Comparison of ENCODE assay signal across 21 cellular contexts in the genomic region with DNA sequence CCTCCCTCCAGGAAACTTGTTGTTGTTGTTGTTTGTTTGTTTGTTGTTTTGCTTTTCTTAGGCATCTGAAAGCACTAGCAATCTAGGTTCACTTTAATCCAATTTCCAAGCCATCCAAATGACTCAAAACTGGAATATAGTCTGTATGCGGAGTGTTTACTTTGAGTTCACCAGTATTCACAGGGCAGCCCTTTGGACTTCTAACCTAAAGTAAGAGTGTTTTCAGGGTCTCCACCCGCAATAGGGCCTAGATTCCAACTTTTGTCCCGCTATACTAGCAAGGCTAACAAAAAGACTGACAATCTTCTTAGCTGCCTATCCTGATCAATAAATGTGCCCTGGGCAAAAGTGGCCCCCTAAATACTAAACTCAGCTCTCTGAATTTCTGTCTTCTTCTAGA. TPM values are rescaled to one million over a fixed set of nuclear protein-coding genes. Genes with fewer than 3 reads are reported as not detected.
A peak's percentile ranks its signal among the peaks of the same experiment; 100 is the strongest.
DNase-seq lines count a peak whose midpoint lies in the region; ATAC-seq, FAIRE-seq and TF ChIP-seq lines count a peak whose summit lies in the region.
"Had no signal": no experiment of that assay in that cellular context is flagged by ENCODE, and none has a peak within 500 bp of the region (broad histone marks: within the 10 kb centered on the region; RNA-seq: fewer than 3 reads in every experiment).

No MANE protein-coding gene starts in this region.

- no peaks in the 10 kb centered on the region for H3K27me3 Mint-ChIP-seq in activated T-helper 2 cell treated with anti-CD3 and anti-CD28 coated beads, Interferon-gamma antibody, Interleukin-2, Interleukin-4, amounts not matched to agents 10 μg/mL and 5 μg/mL and 100 μg/mL, durations not matched to agents 14 hours and 24 hours and 36 hours (ENCODE audit: low read depth)
- H3K27me3 Mint-ChIP-seq: CD4-positive, alpha-beta memory T cell; CD4-positive, CD25-positive, alpha-beta regulatory T cell had no signal

- POLR2A ChIA-PET in A549 (lab: Yijun Ruan, JAX) = no interaction called here

- no peak overlapping the region for H3K4me3 ChIP-seq in A549
- H3K4me3 ChIP-seq: BLaER1 had no signal

- H3K4me2 ChIP-seq in A549 = peak overlapping the region; percentile 23; the same call in 2 of the 3 replicates
- H3K4me2 ChIP-seq: BLaER1 had no signal

- CTCF ChIA-PET in A549 (lab: Yijun Ruan, JAX) = interaction anchor here (0.8 to 2.3 kb wide), 6 partner anchors 59 to 186 kb away, joined by 3 to 10 read pairs (median 4); no protein-coding TSS in a partner anchor

- no peaks in the 10 kb centered on the region for H3K9me3 Mint-ChIP-seq in activated T-helper 2 cell treated with anti-CD3 and anti-CD28 coated beads, Interferon-gamma antibody, Interleukin-2, Interleukin-4, amounts not matched to agents 10 μg/mL and 5 μg/mL and 100 μg/mL, durations not matched to agents 14 hours and 24 hours and 36 hours
- H3K9me3 Mint-ChIP-seq: CD4-positive, alpha-beta memory T cell; CD4-positive, CD25-positive, alpha-beta regulatory T cell; CD8-positive, alpha-beta memory T cell had no signal

- intact Hi-C loops in left colon (cut with DNase I, micrococcal nuclease) = loop anchor here in 1 of 2 donors (5.0 kb wide), 1 partner anchor 63 kb away; no protein-coding TSS in a partner anchor
- intact Hi-C loops in activated T-helper 2 cell treated with anti-CD3 and anti-CD28 coated beads, Interferon-gamma antibody, Interleukin-2, Interleukin-4, amounts not matched to agents 10 μg/mL and 5 μg/mL and 100 μg/mL, durations not matched to agents 14 hours and 24 hours and 36 hours (cut with micrococcal nuclease) = no loop called here

- no peak for TF ChIP-seq CTCF in A549 (IDR thresholded peaks at IDR 0.05)

- H3K4me1 Mint-ChIP-seq in activated T-helper 2 cell treated with anti-CD3 and anti-CD28 coated beads, Interferon-gamma antibody, Interleukin-2, Interleukin-4, amounts not matched to agents 10 μg/mL and 5 μg/mL and 100 μg/mL, durations not matched to agents 14 hours and 24 hours and 36 hours (ENCODE audit: low read depth) = peaks cover 6% of the 10 kb centered on the region

- H3K27ac ChIP-seq in A549 = no peak overlapping the region
- H3K27ac ChIP-seq: 22Rv1, BLaER1 had no signal

- ATAC-seq in A549 = no peak
- ATAC-seq in left colon = peak; percentile 18

- no peak overlapping the region for H3K27ac Mint-ChIP-seq in activated T-helper 2 cell treated with anti-CD3 and anti-CD28 coated beads, Interferon-gamma antibody, Interleukin-2, Interleukin-4, amounts not matched to agents 10 μg/mL and 5 μg/mL and 100 μg/mL, durations not matched to agents 14 hours and 24 hours and 36 hours
- H3K27ac Mint-ChIP-seq: CD14-positive monocyte; CD4-positive, alpha-beta memory T cell; CD4-positive, CD25-positive, alpha-beta regulatory T cell; CD8-positive, alpha-beta memory T cell had no signal

- peaks cover 54% of the 10 kb centered on the region for H3K4me1 ChIP-seq in A549
- H3K4me1 ChIP-seq: BLaER1 had no signal

- no peak for TF ChIP-seq POLR2A in A549 (IDR thresholded peaks at IDR 0.05; ENCODE audit: low read length)

- no peak overlapping the region for H3K4me3 Mint-ChIP-seq in activated T-helper 2 cell treated with anti-CD3 and anti-CD28 coated beads, Interferon-gamma antibody, Interleukin-2, Interleukin-4, amounts not matched to agents 10 μg/mL and 5 μg/mL and 100 μg/mL, durations not matched to agents 14 hours and 24 hours and 36 hours (ENCODE audit: low read depth)
- H3K4me3 Mint-ChIP-seq: CD14-positive monocyte; CD4-positive, alpha-beta memory T cell; CD4-positive, CD25-positive, alpha-beta regulatory T cell; CD8-positive, alpha-beta memory T cell had no signal

- TF ChIP-seq EP300 in A549 (IDR thresholded peaks at IDR 0.05) = no peak

- peak; percentile 2 for DNase-seq in NCI-H82 (lab: John Stamatoyannopoulos, UW)
- no peak for DNase-seq in NCI-H82 treated with DMSO at 0.1 percent for 48 hours (lab: John Stamatoyannopoulos, UW; ENCODE audit: unreplicated experiment)
- no peak for DNase-seq in A549 (ENCODE audit: low read depth in 1 of 2, low spot score in 1 of 2)
- peak; percentile 4 for DNase-seq in HuH-7 (ENCODE audit: low spot score)
- no peak for DNase-seq in left colon
- no peak for DNase-seq in activated T-helper 2 cell treated with anti-CD3 and anti-CD28 coated beads, Interferon-gamma antibody, Interleukin-2, Interleukin-4, amounts not matched to agents 10 μg/mL and 5 μg/mL and 100 μg/mL, durations not matched to agents 14 hours and 24 hours and 36 hours (ENCODE audit: low spot score)
- no peak for DNase-seq in epidermal melanocyte (ENCODE audit: insufficient read length, low spot score)
- DNase-seq: ACHN; BE2C; C1 segment of cervical spinal cord; CD4-positive, alpha-beta memory T cell; CD4-positive, CD25-positive, alpha-beta regulatory T cell; CD8-positive, alpha-beta memory T cell; COR-L47; DMS79 treated with DMSO at 0.1 percent for 48 hours; GF-D8 had no signal

- no peaks in the 10 kb centered on the region for H3K36me3 Mint-ChIP-seq in activated T-helper 2 cell treated with anti-CD3 and anti-CD28 coated beads, Interferon-gamma antibody, Interleukin-2, Interleukin-4, amounts not matched to agents 10 μg/mL and 5 μg/mL and 100 μg/mL, durations not matched to agents 14 hours and 24 hours and 36 hours (ENCODE audit: low read depth)
- H3K36me3 Mint-ChIP-seq: CD14-positive monocyte had no signal

- H3K9me3 ChIP-seq in A549 = no peaks in the 10 kb centered on the region
- H3K9me3 ChIP-seq: BE2C, BLaER1 had no signal

- 79% methylated on average over 3 of the region's 3 CpGs for WGBS in A549 (ENCODE audit: missing lambda C conversion rate)

- no peak for TF ChIP-seq RAD21 in A549 (conservative IDR thresholded peaks at IDR 0.05 in 1 of 2, IDR thresholded peaks at IDR 0.05 in 1 of 2)

- no peak for FAIRE-seq in A549 (lab: Jason Lieb, UNC)
- FAIRE-seq: GM12891, GM19239 had no signal

TF ChIP-seq in A549, 52 proteins besides CTCF, POLR2A, EP300 and RAD21:
- TF ChIP-seq, protein P1, sequence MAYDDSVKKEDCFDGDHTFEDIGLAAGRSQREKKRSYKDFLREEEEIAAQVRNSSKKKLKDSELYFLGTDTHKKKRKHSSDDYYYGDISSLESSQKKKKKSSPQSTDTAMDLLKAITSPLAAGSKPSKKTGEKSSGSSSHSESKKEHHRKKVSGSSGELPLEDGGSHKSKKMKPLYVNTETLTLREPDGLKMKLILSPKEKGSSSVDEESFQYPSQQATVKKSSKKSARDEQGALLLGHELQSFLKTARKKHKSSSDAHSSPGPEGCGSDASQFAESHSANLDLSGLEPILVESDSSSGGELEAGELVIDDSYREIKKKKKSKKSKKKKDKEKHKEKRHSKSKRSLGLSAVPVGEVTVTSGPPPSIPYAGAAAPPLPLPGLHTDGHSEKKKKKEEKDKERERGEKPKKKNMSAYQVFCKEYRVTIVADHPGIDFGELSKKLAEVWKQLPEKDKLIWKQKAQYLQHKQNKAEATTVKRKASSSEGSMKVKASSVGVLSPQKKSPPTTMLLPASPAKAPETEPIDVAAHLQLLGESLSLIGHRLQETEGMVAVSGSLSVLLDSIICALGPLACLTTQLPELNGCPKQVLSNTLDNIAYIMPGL (CRISPR knock-in tag; IDR thresholded peaks at IDR 0.05; ENCODE audit: borderline replicate concordance) = no peak
- TF ChIP-seq HDAC2 (IDR thresholded peaks at IDR 0.05) (no peak), SREBF2 (IDR thresholded peaks at IDR 0.05) (no peak), ZNF302 (CRISPR knock-in tag; IDR thresholded peaks at IDR 0.05) (no peak), BHLHE40 (IDR thresholded peaks at IDR 0.05; ENCODE audit: low read depth, low read length) (no peak), CEBPB (IDR thresholded peaks at IDR 0.05) (no peak), NFE2L2 (conservative IDR thresholded peaks at IDR 0.05; ENCODE audit: low read length) (no peak), HOXB13 (CRISPR knock-in tag; IDR thresholded peaks at IDR 0.05; ENCODE audit: low read depth) (no peak), NPAS2 (CRISPR knock-in tag; IDR thresholded peaks at IDR 0.05; ENCODE audit: borderline replicate concordance) (no peak), CBX2 (IDR thresholded peaks at IDR 0.05; ENCODE audit: borderline replicate concordance, low read depth) (no peak), FOSB (CRISPR knock-in tag; IDR thresholded peaks at IDR 0.05) (no peak), KDM5A (IDR thresholded peaks at IDR 0.05) (no peak)
- TF ChIP-seq, protein P2, sequence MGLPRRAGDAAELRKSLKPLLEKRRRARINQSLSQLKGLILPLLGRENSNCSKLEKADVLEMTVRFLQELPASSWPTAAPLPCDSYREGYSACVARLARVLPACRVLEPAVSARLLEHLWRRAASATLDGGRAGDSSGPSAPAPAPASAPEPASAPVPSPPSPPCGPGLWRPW (IDR thresholded peaks at IDR 0.05) = no peak
- TF ChIP-seq, protein P3, sequence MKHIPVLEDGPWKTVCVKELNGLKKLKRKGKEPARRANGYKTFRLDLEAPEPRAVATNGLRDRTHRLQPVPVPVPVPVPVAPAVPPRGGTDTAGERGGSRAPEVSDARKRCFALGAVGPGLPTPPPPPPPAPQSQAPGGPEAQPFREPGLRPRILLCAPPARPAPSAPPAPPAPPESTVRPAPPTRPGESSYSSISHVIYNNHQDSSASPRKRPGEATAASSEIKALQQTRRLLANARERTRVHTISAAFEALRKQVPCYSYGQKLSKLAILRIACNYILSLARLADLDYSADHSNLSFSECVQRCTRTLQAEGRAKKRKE (CRISPR knock-in tag; IDR thresholded peaks at IDR 0.05; ENCODE audit: low read depth) = no peak
TF ChIP-seq in A549: peak in this region for 0.

RNA-seq across cellular contexts. Expression of a gene that starts 13.6 kb away (rescaled TPM):
- polyA plus RNA-seq in A549 (2011; rRNA removed) (17.6 and 21.8 TPM in 2 replicates), A549 (2017; fragmentation: RNase III; extraction: RNeasy Plus Mini Kit Qiagen cat#74134 plus additional on column Dnase treatment) (15.4 to 24.9 TPM (median 23.5 TPM) in 3 replicates)
- polyA plus RNA-seq in A549 (2012; cell fraction: cytosol; rRNA removed) = 2.9 and 5.6 TPM in 2 replicates
- 3.6 and 7.2 TPM in 2 replicates for polyA plus RNA-seq in A549 (2012; cell fraction: nucleus; rRNA removed)
- polyA minus RNA-seq in A549 (2011; rRNA and poly(A)+ RNA removed) = 11.4 and 12.2 TPM in 2 replicates
- 10 to 100 TPM in 1 of 2 donors, 1 to 10 TPM in 1; 9.9 to 14.3 TPM for total RNA-seq in left colon
- 17.1 and 18.2 TPM in 2 replicates for total RNA-seq in activated T-helper 2 cell treated with anti-CD3 and anti-CD28 coated beads, Interferon-gamma antibody, Interleukin-2, Interleukin-4, amounts not matched to agents 10 μg/mL and 5 μg/mL and 100 μg/mL, durations not matched to agents 14 hours and 24 hours and 36 hours

Comparison
In these comparisons a context has a peak if more than half of its experiments do, and no peak if none do; other contexts are left out.
1. DNase-seq: peak in NCI-H82 (single experiment) and HuH-7 (single experiment); none in NCI-H82 treated with DMSO at 0.1 percent for 48 hours (single experiment), A549 (0 of 2), left colon (0 of 2), activated T-helper 2 cell treated with anti-CD3 and anti-CD28 coated beads, Interferon-gamma antibody, Interleukin-2, Interleukin-4, amounts not matched to agents 10 μg/mL and 5 μg/mL and 100 μg/mL, durations not matched to agents 14 hours and 24 hours and 36 hours (single experiment) and epidermal melanocyte (single experiment).